ENCODE assay signal across 17 cellular contexts in genomic region chr5:72844218-72844603, GRCh38. TPM values are rescaled to one million over a fixed set of nuclear protein-coding genes. Genes with fewer than 3 reads are reported as not detected.
DNase-seq lines count a peak whose midpoint lies in the region; ATAC-seq, FAIRE-seq and TF ChIP-seq lines count a peak whose summit lies in the region.
"Had no signal": no experiment of that assay in that cellular context is flagged by ENCODE, and none has a peak within 500 bp of the region (broad histone marks: within the 10 kb centered on the region; RNA-seq: fewer than 3 reads in every experiment).

No MANE protein-coding gene starts in this region.

- dilution Hi-C loops in endothelial cell of umbilical vein (cut with MboI; ENCODE audit: extremely low pct_ligation_motif_present, low sequenced_read_pairs), result no loop called here

- ATAC-seq in lower lobe of right lung, result no peak
- ATAC-seq: Panc1 had no signal

- no peaks in the 10 kb centered on the region for H3K9me3 ChIP-seq in OCI-LY3 (ENCODE audit: insufficient read depth, low read length)
- H3K9me3 ChIP-seq in endothelial cell of umbilical vein (replicated peaks; ENCODE audit: control insufficient read depth, insufficient read depth, low read length), result no peaks in the 10 kb centered on the region
- H3K9me3 ChIP-seq in lower lobe of right lung, result no peaks in the 10 kb centered on the region

- POLR2A ChIA-PET in endothelial cell of umbilical vein (lab: Charles Lee), result interaction anchor here (0.7 to 0.9 kb wide), 2 partner anchors 27 to 206 kb away, joined by 3 to 4 read pairs; partner anchors contain the start of gene TNPO1

- H2AFZ ChIP-seq in ACC112 (ENCODE audit: low read length, unreplicated experiment) (no peak overlapping the region), OCI-LY3 (ENCODE audit: low read depth, low read length) (no peak overlapping the region), endothelial cell of umbilical vein (ENCODE audit: low read depth, low read length) (no peak overlapping the region)

- H3K4me1 ChIP-seq in ACC112 (ENCODE audit: control insufficient read depth, insufficient read depth, low read length, unreplicated experiment), result peaks cover 72% of the 10 kb centered on the region
- peaks cover 33% of the 10 kb centered on the region for H3K4me1 ChIP-seq in OCI-LY3 (ENCODE audit: low read length)
- H3K4me1 ChIP-seq in endothelial cell of umbilical vein (ENCODE audit: control insufficient read depth, extremely low read depth, insufficient read depth, low read length), result peaks cover 58% of the 10 kb centered on the region
- peaks cover 45% of the 10 kb centered on the region for H3K4me1 ChIP-seq in lower lobe of right lung

- H3K36me3 ChIP-seq in ACC112 (ENCODE audit: insufficient read depth, low read length) (peaks cover 4% of the 10 kb centered on the region; the same call in 1 of the 2 replicates), OCI-LY3 (replicated peaks; ENCODE audit: low read depth, low read length) (peaks cover 1% of the 10 kb centered on the region), endothelial cell of umbilical vein (ENCODE audit: control insufficient read depth in 2 of 2, extremely low read depth in 1 of 2, insufficient read depth in 2 of 2, low read length in 2 of 2) (no peaks in the 10 kb centered on the region), lower lobe of right lung (no peaks in the 10 kb centered on the region)

- H3K27me3 ChIP-seq in ACC112 (ENCODE audit: insufficient read depth, low read length), result no peaks in the 10 kb centered on the region
- no peaks in the 10 kb centered on the region for H3K27me3 ChIP-seq in OCI-LY3 (ENCODE audit: low read depth, low read length)
- H3K27me3 ChIP-seq in endothelial cell of umbilical vein (ENCODE audit: control insufficient read depth in 2 of 2, insufficient read depth in 2 of 2, low read length in 2 of 2), result no peaks in the 10 kb centered on the region
- no peaks in the 10 kb centered on the region for H3K27me3 ChIP-seq in lower lobe of right lung (ENCODE audit: low read depth)

- H3K9me1 ChIP-seq in endothelial cell of umbilical vein (replicated peaks; ENCODE audit: control insufficient read depth, extremely low read depth, insufficient read depth, low read length), result no peaks in the 10 kb centered on the region

- TF ChIP-seq CTCF in OCI-LY3 (IDR thresholded peaks at IDR 0.05; ENCODE audit: low read depth, low read length), result no peak
- no peak for TF ChIP-seq CTCF in endothelial cell of umbilical vein (IDR thresholded peaks at IDR 0.05; ENCODE audit: extremely low read depth in 1 of 2, insufficient read depth in 1 of 2, low read depth in 1 of 2, low read length in 2 of 2)
- no peak for TF ChIP-seq CTCF in lower lobe of right lung (IDR thresholded peaks at IDR 0.05)

- intact Hi-C loops in endothelial cell of umbilical vein (cut with micrococcal nuclease), result loop anchor here (1.0 to 10.0 kb wide), 2 partner anchors 27 to 599 kb away; no protein-coding TSS in a partner anchor
- intact Hi-C loops in lower lobe of right lung (cut with DNase I), result no loop called here

- H3K27ac ChIP-seq in ACC112 (ENCODE audit: low read depth, low read length) (peak overlapping the region; percentile 96), OCI-LY3 (ENCODE audit: low read length) (peak overlapping the region; percentile 71), endothelial cell of umbilical vein (ENCODE audit: insufficient read depth, low read depth, low read length) (peak overlapping the region; percentile 95), lower lobe of right lung (no peak overlapping the region)

- peaks cover 96% of the 10 kb centered on the region for H3K79me2 ChIP-seq in ACC112 (ENCODE audit: control insufficient read depth, insufficient read depth, low read length, unreplicated experiment)
- H3K79me2 ChIP-seq in OCI-LY3 (ENCODE audit: low read length), result peaks cover 35% of the 10 kb centered on the region
- H3K79me2 ChIP-seq in endothelial cell of umbilical vein (ENCODE audit: control insufficient read depth, insufficient read depth, low read length), result peaks cover 87% of the 10 kb centered on the region

- TF ChIP-seq POLR2A in endothelial cell of umbilical vein (IDR thresholded peaks at IDR 0.05; ENCODE audit: low read depth, low read length), result no peak

- no TSS peak for BruUV-seq in endothelial cell of umbilical vein (replicated peaks; lab: Mats Ljungman, UMichigan)

- peak overlapping the region; percentile 27; the same call in 1 of the 2 replicates for H3K4me3 ChIP-seq in ACC112 (ENCODE audit: low read depth, low read length)
- H3K4me3 ChIP-seq in OCI-LY3 (ENCODE audit: low read length), result peak overlapping the region; percentile 46
- no peak overlapping the region for H3K4me3 ChIP-seq in endothelial cell of umbilical vein (replicated peaks in 1 of 3; ENCODE audit: insufficient read depth in 1 of 3, low read depth in 1 of 3, low read length in 3 of 3)
- H3K4me3 ChIP-seq in lower lobe of right lung, result no peak overlapping the region

- FAIRE-seq in endothelial cell of umbilical vein (lab: Jason Lieb, UNC), result no peak

- H3K9ac ChIP-seq in OCI-LY3 (ENCODE audit: low read length) (peak overlapping the region; percentile 29; the same call in 1 of the 2 replicates), endothelial cell of umbilical vein (replicated peaks; ENCODE audit: extremely low read depth, insufficient read depth, low read length) (peak overlapping the region; percentile 70)

- CTCF ChIA-PET in endothelial cell of umbilical vein (lab: Charles Lee), result interaction anchor here (0.6 to 5.4 kb wide), 3 partner anchors 23 to 524 kb away, joined by 3 to 37 read pairs (median 3); partner anchors contain the start of genes MRPS27, PTCD2 and TNPO1

- H4K20me1 ChIP-seq in OCI-LY3 (ENCODE audit: insufficient read depth, low read length), result peaks cover 4% of the 10 kb centered on the region
- H4K20me1 ChIP-seq in endothelial cell of umbilical vein (replicated peaks; ENCODE audit: control insufficient read depth, extremely low read depth, insufficient read depth, low read length), result peaks cover 4% of the 10 kb centered on the region

- DNase-seq in ELR (ENCODE audit: low read depth) (peak; percentile 34), endothelial cell of umbilical vein (ENCODE audit: low read depth, low spot score) (peak; percentile 49), occipital lobe (lab: John Stamatoyannopoulos, UW) (no peak), lower lobe of right lung (no peak), NAMALWA (ENCODE audit: low spot score) (no peak)
- no peak for DNase-seq in NK-92 treated with Interleukin-12 subunit alpha and Interleukin-12 subunit beta, amount 100 ng/mL, for 24 hours (lab: John Stamatoyannopoulos, UW)
- DNase-seq: COR-L47, HFFc6, KBM-7, MV-4-11, NCI-H1417, NCI-H187 treated with DMSO at 0.1 percent for 48 hours, NCI-H2227 treated with DMSO at 0.1 percent for 48 hours, NCI-H524 treated with DMSO at 0.1 percent for 48 hours had no signal

- peak overlapping the region; percentile 80 for H3K4me2 ChIP-seq in OCI-LY3 (ENCODE audit: low read length)
- H3K4me2 ChIP-seq in endothelial cell of umbilical vein (ENCODE audit: insufficient read depth, low read length), result peak overlapping the region; percentile 57

TF ChIP-seq in endothelial cell of umbilical vein, 7 proteins besides CTCF, POLR2A, EP300 and RAD21:
- TF ChIP-seq GATA2 (IDR thresholded peaks at IDR 0.05; ENCODE audit: insufficient read depth, insufficient read length, low read depth, low read length) (peak; percentile 82), JUN (IDR thresholded peaks at IDR 0.05; ENCODE audit: borderline replicate concordance, insufficient read depth, insufficient read length, low read depth) (no peak), MYC (IDR thresholded peaks at IDR 0.05; ENCODE audit: low read depth, low read length) (no peak), FOS (IDR thresholded peaks at IDR 0.05; ENCODE audit: borderline replicate concordance, insufficient read depth, low read length) (peak; percentile 31)

RNA-seq across cellular contexts. Expression of gene TNPO1, which starts 27.8 kb away (rescaled TPM):
- total RNA-seq in endothelial cell of umbilical vein, result 242 and 298 TPM in 2 replicates
- 49.0 and 65.6 TPM in 2 replicates for polyA plus RNA-seq in endothelial cell of umbilical vein
- polyA plus RNA-seq in endothelial cell of umbilical vein (2011; cell fraction: cytosol; rRNA removed), result 71.0 and 79.5 TPM in 2 replicates
- 124 and 164 TPM in 2 replicates for polyA plus RNA-seq in endothelial cell of umbilical vein (2011; cell fraction: nucleus; rRNA removed)
- polyA plus RNA-seq in endothelial cell of umbilical vein (2012), result 182 and 228 TPM in 2 replicates
- polyA minus RNA-seq in endothelial cell of umbilical vein, result 356 and 415 TPM in 2 replicates
- polyA minus RNA-seq in endothelial cell of umbilical vein (2011; cell fraction: cytosol; rRNA and poly(A)+ RNA removed), result 201 TPM
- polyA minus RNA-seq in endothelial cell of umbilical vein (2011; cell fraction: nucleus; rRNA and poly(A)+ RNA removed), result 332 and 439 TPM in 2 replicates
- total RNA-seq in occipital lobe, result 299 TPM
- 100 TPM for total RNA-seq in lower lobe of right lung

Comparison
In these comparisons a context has a peak if more than half of its experiments do, and no peak if none do; other contexts are left out.
1. H3K4me3 ChIP-seq: peak in ACC112 (single experiment) and OCI-LY3 (single experiment); none in endothelial cell of umbilical vein (0 of 3) and lower lobe of right lung (single experiment).
2. DNase-seq: peak in ELR (single experiment) and endothelial cell of umbilical vein (single experiment); none in occipital lobe (single experiment), lower lobe of right lung (single experiment), NAMALWA (single experiment) and NK-92 treated with Interleukin-12 subunit alpha and Interleukin-12 subunit beta, amount 100 ng/mL, for 24 hours (single experiment).